ENCODE assay signal across 8 cellular contexts in the genomic region with DNA sequence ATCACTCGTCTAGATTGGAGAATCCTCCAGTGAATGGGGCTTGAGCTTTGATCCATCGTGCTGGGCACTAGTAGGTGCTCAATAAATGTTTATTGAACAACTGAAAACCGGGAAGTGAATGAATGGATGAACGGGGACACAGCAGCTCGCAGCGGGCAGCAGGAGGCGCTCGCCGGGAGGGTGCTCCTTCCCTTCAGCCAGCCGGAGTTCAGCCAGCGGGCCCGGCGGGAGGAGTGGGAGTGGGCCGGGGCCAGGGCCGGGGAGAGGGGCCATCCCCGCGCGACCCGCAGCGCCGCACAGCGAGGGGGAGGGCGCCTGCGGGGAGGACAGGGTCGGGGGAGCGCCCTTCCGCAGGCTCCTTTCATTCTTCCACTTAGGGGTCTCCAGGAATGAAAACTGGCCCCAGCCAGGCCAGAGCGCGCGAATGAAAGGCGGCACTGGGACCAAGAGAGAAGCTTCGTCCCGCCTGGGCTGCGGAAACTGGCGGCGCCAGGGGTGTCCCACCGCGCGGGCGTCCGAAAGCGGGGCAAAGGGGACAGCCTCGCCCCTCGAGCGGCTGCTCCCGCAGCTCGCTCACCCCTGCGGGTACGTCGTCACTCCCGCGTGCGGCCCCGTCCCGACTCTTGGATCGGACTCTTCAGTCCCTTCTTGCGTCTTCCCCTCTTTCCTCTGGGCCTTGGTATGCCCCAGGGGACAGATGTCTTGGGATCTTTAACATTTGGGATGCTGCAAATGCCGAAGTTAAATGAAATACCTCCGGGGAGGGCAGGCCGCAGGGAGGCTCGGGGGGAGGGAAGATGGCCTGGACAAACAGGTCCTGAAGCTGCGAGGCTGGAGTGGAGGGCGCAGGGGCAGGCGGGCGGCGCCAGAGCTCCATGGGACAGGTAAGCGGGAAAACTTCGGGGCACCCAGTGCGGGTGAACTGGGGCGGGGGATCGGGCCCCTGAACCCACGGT. TPM values are rescaled to one million over a fixed set of nuclear protein-coding genes. Genes with fewer than 3 reads are reported as not detected.
DNase-seq lines count a peak whose midpoint lies in the region; ATAC-seq, FAIRE-seq and TF ChIP-seq lines count a peak whose summit lies in the region.

No MANE protein-coding gene starts in this region.

- H3K4me2 ChIP-seq in endothelial cell of umbilical vein (ENCODE audit: insufficient read depth, low read length) = peak overlapping the region; percentile 68

- TF ChIP-seq POLR2A in endothelial cell of umbilical vein (IDR thresholded peaks at IDR 0.05; ENCODE audit: low read depth, low read length) = no peak

- no TSS peak for BruUV-seq in endothelial cell of umbilical vein (replicated peaks; lab: Mats Ljungman, UMichigan)

- H3K27me3 ChIP-seq in endothelial cell of umbilical vein (ENCODE audit: control insufficient read depth in 2 of 2, insufficient read depth in 2 of 2, low read length in 2 of 2) (peaks cover 39 to 46% of the 10 kb centered on the region in 2 experiments), mucosa of stomach (ENCODE audit: control insufficient read depth, insufficient read depth, low read length) (peaks cover 5% of the 10 kb centered on the region)

- peak overlapping the region; percentile 62; the same call in 1 of the 2 replicates for H3K27ac ChIP-seq in HEK293 (ENCODE audit: extremely low read depth, low read depth, low read length)
- H3K27ac ChIP-seq in RWPE1 = peak overlapping the region; percentile 74
- no peak overlapping the region for H3K27ac ChIP-seq in endothelial cell of umbilical vein (ENCODE audit: insufficient read depth, low read depth, low read length)

- H2AFZ ChIP-seq in endothelial cell of umbilical vein (ENCODE audit: low read depth, low read length) = peak overlapping the region; percentile 48

- no peak for ATAC-seq in HG03460 (IDR thresholded peaks at IDR 0.05; ENCODE audit: unreplicated experiment)
- ATAC-seq in GM19463 (IDR thresholded peaks at IDR 0.05; ENCODE audit: unreplicated experiment) = no peak

- H3K9me3 ChIP-seq in HEK293 (ENCODE audit: control insufficient read depth, insufficient read depth, low read depth, low read length) (no peaks in the 10 kb centered on the region), endothelial cell of umbilical vein (replicated peaks; ENCODE audit: control insufficient read depth, insufficient read depth, low read length) (no peaks in the 10 kb centered on the region), mucosa of stomach (ENCODE audit: control insufficient read depth, low read length) (no peaks in the 10 kb centered on the region)

- H3K9ac ChIP-seq in endothelial cell of umbilical vein (replicated peaks; ENCODE audit: extremely low read depth, insufficient read depth, low read length) = peak overlapping the region; percentile 39
- H3K9ac ChIP-seq in mucosa of stomach (ENCODE audit: low read length) = peak overlapping the region; percentile 78

- POLR2A ChIA-PET in HEK293 (lab: Yijun Ruan, JAX) (interaction anchor here (0.5 to 0.9 kb wide), 3 partner anchors 10 to 269 kb away, joined by 3 to 4 read pairs (median 3); a partner anchor contains a TSS), RWPE1 (lab: Yijun Ruan, JAX; ENCODE audit: low non-redundant PET) (interaction anchor here (0.6 to 1.3 kb wide), 2 partner anchors 14 to 233 kb away, joined by 3 to 4 read pairs; no protein-coding TSS in a partner anchor), endothelial cell of umbilical vein (lab: Charles Lee) (no interaction called here)

- H3K4me1 ChIP-seq in HEK293 (ENCODE audit: control insufficient read depth, insufficient read depth, low read length) (no peaks in the 10 kb centered on the region), endothelial cell of umbilical vein (ENCODE audit: control insufficient read depth, extremely low read depth, insufficient read depth, low read length) (no peaks in the 10 kb centered on the region), mucosa of stomach (ENCODE audit: control insufficient read depth, insufficient read depth, low read length) (peaks cover 38% of the 10 kb centered on the region)

- peak overlapping the region; percentile 59 for H3K4me3 ChIP-seq in HEK293 (ENCODE audit: low read depth, low read length)
- H3K4me3 ChIP-seq in endothelial cell of umbilical vein (replicated peaks in 1 of 3; ENCODE audit: insufficient read depth in 1 of 3, low read depth in 1 of 3, low read length in 3 of 3) = peak overlapping the region in 2 of 3 experiments; percentile 30 to 47
- H3K4me3 ChIP-seq in mucosa of stomach (ENCODE audit: low read length) = peak overlapping the region; percentile 65

- TF ChIP-seq CTCF in HEK293 (tag by site-specific recombination; IDR thresholded peaks at IDR 0.05) = peak; percentile 48; the same call in 1 of the 2 replicates
- peak; percentile 38 for TF ChIP-seq CTCF in RWPE1 (conservative IDR thresholded peaks at IDR 0.05; ENCODE audit: low read depth)
- TF ChIP-seq CTCF in endothelial cell of umbilical vein (IDR thresholded peaks at IDR 0.05; ENCODE audit: extremely low read depth in 1 of 2, insufficient read depth in 1 of 2, low read depth in 1 of 2, low read length in 2 of 2) = peak; percentile 50

- no peaks in the 10 kb centered on the region for H4K20me1 ChIP-seq in endothelial cell of umbilical vein (replicated peaks; ENCODE audit: control insufficient read depth, extremely low read depth, insufficient read depth, low read length)

- H3K9me1 ChIP-seq in endothelial cell of umbilical vein (replicated peaks; ENCODE audit: control insufficient read depth, extremely low read depth, insufficient read depth, low read length) = no peaks in the 10 kb centered on the region

- dilution Hi-C loops in endothelial cell of umbilical vein (cut with MboI; ENCODE audit: extremely low pct_ligation_motif_present, low sequenced_read_pairs) = no loop called here

- intact Hi-C loops in endothelial cell of umbilical vein (cut with micrococcal nuclease) = loop anchor here (5.0 kb wide), 2 partner anchors 151 to 221 kb away; a partner anchor contains a TSS

- H3K36me3 ChIP-seq in HEK293 (ENCODE audit: control insufficient read depth in 2 of 2, insufficient read depth in 1 of 2, low read length in 2 of 2) (no peaks in the 10 kb centered on the region), endothelial cell of umbilical vein (ENCODE audit: control insufficient read depth in 2 of 2, extremely low read depth in 1 of 2, insufficient read depth in 2 of 2, low read length in 2 of 2) (no peaks in the 10 kb centered on the region), mucosa of stomach (ENCODE audit: control insufficient read depth, insufficient read depth, low read length) (no peaks in the 10 kb centered on the region)

- CTCF ChIA-PET in HEK293 (lab: Yijun Ruan, JAX) = interaction anchor here (0.5 to 2.7 kb wide), 13 partner anchors 11 to 257 kb away, joined by 3 to 10 read pairs (median 3); no protein-coding TSS in a partner anchor
- CTCF ChIA-PET in RWPE1 (lab: Yijun Ruan, JAX) = interaction anchor here (0.6 to 1.8 kb wide), 11 partner anchors 10 to 134 kb away, joined by 3 to 11 read pairs (median 5); a partner anchor contains a TSS
- CTCF ChIA-PET in endothelial cell of umbilical vein (lab: Charles Lee) = interaction anchor here (0.6 to 2.1 kb wide), 5 partner anchors 9 to 150 kb away, joined by 3 to 11 read pairs (median 3); no protein-coding TSS in a partner anchor

- DNase-seq in DMS79 (lab: John Stamatoyannopoulos, UW) (peak; percentile 66), RWPE1 (ENCODE audit: low spot score) (peak; percentile 67), endothelial cell of umbilical vein (ENCODE audit: low read depth, low spot score) (peak; percentile 27), NCI-H345 (lab: John Stamatoyannopoulos, UW) (no peak)

- peak; percentile 65 for FAIRE-seq in endothelial cell of umbilical vein (lab: Jason Lieb, UNC)

- no peaks in the 10 kb centered on the region for H3K79me2 ChIP-seq in endothelial cell of umbilical vein (ENCODE audit: control insufficient read depth, insufficient read depth, low read length)

TF ChIP-seq in HEK293, 187 proteins besides CTCF, POLR2A, EP300 and RAD21 (continues in another document):
- TF ChIP-seq GLIS1 (tag by site-specific recombination; IDR thresholded peaks at IDR 0.05) (peak; percentile 53), FEZF1 (tag by site-specific recombination; IDR thresholded peaks at IDR 0.05) (no peak), ZNF157 (tag by site-specific recombination; IDR thresholded peaks at IDR 0.05) (no peak), ZNF155 (tag by site-specific recombination; IDR thresholded peaks at IDR 0.05) (no peak)

TF ChIP-seq in endothelial cell of umbilical vein, 7 proteins besides CTCF, POLR2A, EP300 and RAD21:
- TF ChIP-seq POLR2AphosphoS5 (IDR thresholded peaks at IDR 0.05; ENCODE audit: insufficient read depth, low read depth, low read length) (no peak), MYC (IDR thresholded peaks at IDR 0.05; ENCODE audit: low read depth, low read length) (no peak), EZH2 (IDR thresholded peaks at IDR 0.05; ENCODE audit: borderline replicate concordance, low read depth, low read length, severe bottlenecking) (peak; percentile 88), GATA2 (IDR thresholded peaks at IDR 0.05; ENCODE audit: insufficient read depth, insufficient read length, low read depth, low read length) (no peak)

RNA-seq across cellular contexts. Expression of a gene that starts 3.6 kb away (rescaled TPM):
- total RNA-seq in endothelial cell of umbilical vein = 0.42 TPM in 2 replicates
- polyA plus RNA-seq in endothelial cell of umbilical vein = 0.05 TPM in 1 of 2 replicates, not detected in the other
- 0.03 TPM in 1 of 2 replicates, not detected in the other for polyA plus RNA-seq in endothelial cell of umbilical vein (2011; cell fraction: cytosol; rRNA removed)
- 0.03 and 0.04 TPM in 2 replicates for polyA plus RNA-seq in endothelial cell of umbilical vein (2011; cell fraction: nucleus; rRNA removed)
- polyA plus RNA-seq in endothelial cell of umbilical vein (2012) = 0.12 TPM in 1 of 2 replicates, not detected in the other
- polyA minus RNA-seq in endothelial cell of umbilical vein = not detected in 2 replicates
- polyA minus RNA-seq in endothelial cell of umbilical vein (2011; cell fraction: cytosol; rRNA and poly(A)+ RNA removed) = not detected
- polyA minus RNA-seq in endothelial cell of umbilical vein (2011; cell fraction: nucleus; rRNA and poly(A)+ RNA removed) = 0.24 TPM in 1 of 2 replicates, not detected in the other

RNA-seq across cellular contexts. Expression of a gene that starts 18.3 kb away (rescaled TPM):
- not detected in 2 replicates for total RNA-seq in endothelial cell of umbilical vein
- polyA plus RNA-seq in endothelial cell of umbilical vein = not detected in 2 replicates
- not detected in 2 replicates for polyA plus RNA-seq in endothelial cell of umbilical vein (2011; cell fraction: cytosol; rRNA removed)
- not detected in 2 replicates for polyA plus RNA-seq in endothelial cell of umbilical vein (2011; cell fraction: nucleus; rRNA removed)
- polyA plus RNA-seq in endothelial cell of umbilical vein (2012) = not detected in 2 replicates
- polyA minus RNA-seq in endothelial cell of umbilical vein = not detected in 2 replicates
- not detected for polyA minus RNA-seq in endothelial cell of umbilical vein (2011; cell fraction: cytosol; rRNA and poly(A)+ RNA removed)
- polyA minus RNA-seq in endothelial cell of umbilical vein (2011; cell fraction: nucleus; rRNA and poly(A)+ RNA removed) = not detected in 2 replicates
